ENCODE assay signal across 9 cellular contexts in the genomic region with DNA sequence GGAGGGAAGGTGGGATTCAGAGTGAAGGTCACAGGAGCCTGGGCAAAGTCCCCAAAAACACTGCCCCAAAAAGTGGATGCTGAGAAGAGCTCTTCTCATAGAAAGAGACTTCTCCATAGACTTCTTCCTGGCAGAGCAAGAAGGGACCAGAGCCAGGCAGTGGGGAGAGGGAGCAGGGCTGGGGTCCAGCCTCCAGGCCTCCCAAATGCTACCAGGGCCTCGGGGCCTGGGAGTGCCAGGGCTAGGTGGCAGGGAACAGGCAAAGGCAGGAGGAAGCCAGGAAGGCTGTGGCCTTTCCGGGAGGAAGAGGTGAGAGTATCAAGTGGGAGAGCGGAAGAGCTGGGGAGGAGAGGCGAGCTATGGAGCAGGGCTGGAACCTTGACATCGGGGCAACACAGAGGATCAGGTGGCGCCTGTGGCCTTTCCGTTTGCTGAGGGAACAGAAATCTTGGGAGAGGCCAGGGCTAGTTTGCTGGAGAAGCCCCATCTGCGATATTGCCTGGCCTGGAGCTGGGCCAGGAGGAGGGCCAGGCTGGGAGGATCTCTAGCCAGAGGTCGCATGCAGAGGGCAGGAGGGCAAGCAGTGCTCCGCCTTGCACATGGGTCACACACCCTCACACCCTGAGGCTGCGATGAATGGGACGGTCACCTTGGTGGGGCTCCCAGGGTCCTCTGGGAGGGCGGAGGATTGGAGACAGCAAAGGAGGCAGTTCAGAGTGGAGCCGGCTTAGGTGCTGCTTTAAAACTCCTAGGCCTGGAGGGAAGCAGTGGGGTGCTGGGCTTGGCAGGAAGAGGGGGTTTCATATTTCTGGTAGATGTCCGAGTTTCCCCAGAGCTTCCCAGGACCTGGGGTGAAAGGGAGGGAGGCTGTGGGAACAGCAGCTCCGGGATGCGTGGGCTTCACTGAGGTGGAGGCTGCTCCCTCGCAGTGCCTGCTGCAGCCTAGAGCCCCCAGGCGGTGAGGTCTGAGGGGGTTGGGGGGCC. TPM values are rescaled to one million over a fixed set of nuclear protein-coding genes. Genes with fewer than 3 reads are reported as not detected.
DNase-seq lines count a peak whose midpoint lies in the region; ATAC-seq and TF ChIP-seq lines count a peak whose summit lies in the region.
"Had no signal": no experiment of that assay in that cellular context is flagged by ENCODE, and none has a peak within 500 bp of the region (broad histone marks: within the 10 kb centered on the region; RNA-seq: fewer than 3 reads in every experiment).

No MANE protein-coding gene starts in this region.

- no peaks in the 10 kb centered on the region for H3K9me3 ChIP-seq in thyroid gland
- H3K9me3 ChIP-seq: adrenal gland had no signal

- no peak for TF ChIP-seq POLR2A in thyroid gland (IDR thresholded peaks at IDR 0.05)

- no peak for TF ChIP-seq CTCF in thyroid gland (IDR thresholded peaks at IDR 0.05)

- no peaks in the 10 kb centered on the region for H3K27me3 ChIP-seq in thyroid gland
- H3K27me3 ChIP-seq: adrenal gland had no signal

- H3K4me3 ChIP-seq in thyroid gland (replicated peaks in 1 of 3) = no peak overlapping the region
- H3K4me3 ChIP-seq: adrenal gland had no signal

- intact Hi-C loops in thyroid gland (cut with DNase I) = no loop called here

- no peak for ATAC-seq in HG03432 (IDR thresholded peaks at IDR 0.05; ENCODE audit: unreplicated experiment)

- peak overlapping the region; percentile 37 to 64 (median 61) for H3K27ac ChIP-seq in thyroid gland

- H3K36me3 ChIP-seq in thyroid gland = no peaks in the 10 kb centered on the region
- H3K36me3 ChIP-seq: adrenal gland had no signal

- H3K4me1 ChIP-seq in thyroid gland = peaks cover 66 to 92% of the 10 kb centered on the region in 2 donors

- 57 to 58% methylated on average over 18 to 19 of the region's 19 CpGs for WGBS in thyroid gland, 2 donors

- peak; percentile 7 for DNase-seq in NCI-H2171 treated with DMSO at 0.1 percent for 48 hours (lab: John Stamatoyannopoulos, UW)
- no peak for DNase-seq in NCI-H2171 (lab: John Stamatoyannopoulos, UW)
- peak; percentile 73 for DNase-seq in islet precursor cell
- DNase-seq in thyroid gland = peak in 1 of 2 donors; percentile 26
- no peak for DNase-seq in SKM-1 treated with dmso at 0.1 percent for 144 hours (lab: John Stamatoyannopoulos, UW; ENCODE audit: unreplicated experiment)
- DNase-seq: NCI-H1436 treated with DMSO at 0.1 percent for 48 hours, T1000 had no signal

RNA-seq across cellular contexts. Expression of gene SLC16A5, which starts 3.4 kb away (rescaled TPM):
- 10 to 100 TPM; 24.1 to 40.3 (median 27.6) TPM for total RNA-seq in thyroid gland

RNA-seq across cellular contexts. Expression of gene ARMC7, which starts 18.6 kb away (rescaled TPM):
- 10 to 100 TPM in 2 of 4 donors, 1 to 10 TPM in 2; 8.7 to 13.1 (median 10.5) TPM for total RNA-seq in thyroid gland

RNA-seq across cellular contexts. Expression of gene NT5C, which starts 40.4 kb away (rescaled TPM):
- 100 to 1,000 TPM in 3 of 4 donors, 10 to 100 TPM in 1; 84.7 to 203 (median 107) TPM for total RNA-seq in thyroid gland

RNA-seq across cellular contexts. Expression of gene KCTD2, which starts 44.1 kb away (rescaled TPM):
- 10 to 100 TPM; 33.6 to 48.6 (median 41.7) TPM for total RNA-seq in thyroid gland

RNA-seq across cellular contexts. Expression of gene ATP5PD, which starts 44.4 kb away (rescaled TPM):
- total RNA-seq in thyroid gland = 100 to 1,000 TPM; 172 to 408 (median 330) TPM

Comparison
In these comparisons a context has a peak if more than half of its experiments do, and no peak if none do; other contexts are left out.
1. DNase-seq: peak in NCI-H2171 treated with DMSO at 0.1 percent for 48 hours (single experiment) and islet precursor cell (single experiment); none in NCI-H2171 (single experiment) and SKM-1 treated with dmso at 0.1 percent for 144 hours (single experiment).